16 cellular contexts compared by ENCODE assay signal in the genomic region with DNA sequence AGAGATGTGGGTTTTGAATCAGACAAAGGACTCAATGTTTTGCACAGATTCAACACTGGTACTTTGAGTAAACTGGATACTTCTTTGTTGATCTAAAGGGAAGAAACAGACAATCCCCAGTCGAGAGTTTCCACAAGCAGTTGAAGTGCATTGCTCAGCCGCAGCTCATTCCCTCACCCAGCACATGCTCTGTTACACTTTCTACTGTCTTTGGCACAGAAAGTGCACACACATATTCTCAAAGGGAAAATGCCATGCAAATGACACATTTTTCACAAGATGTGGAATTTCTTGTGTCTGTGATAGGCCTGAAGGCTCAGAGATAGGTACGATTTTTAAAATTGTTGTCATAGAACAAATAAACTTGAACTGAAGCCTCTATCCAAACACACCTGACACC.
DNase-seq lines count a peak whose midpoint lies in the region; ATAC-seq and TF ChIP-seq lines count a peak whose summit lies in the region.
"Had no signal": no experiment of that assay in that cellular context is flagged by ENCODE, and none has a peak within 500 bp of the region (broad histone marks: within the 10 kb centered on the region; RNA-seq: fewer than 3 reads in every experiment).

No MANE protein-coding gene starts in this region.

- no peak overlapping the region for H3K4me3 Mint-ChIP-seq in activated naive CD8-positive, alpha-beta T cell
- no peak overlapping the region for H3K4me3 Mint-ChIP-seq in activated naive CD8-positive, alpha-beta T cell treated with anti-CD3 and anti-CD28 coated beads, Interleukin-2, amount 50 U/mL, for 24 hours
- H3K4me3 Mint-ChIP-seq: H9; stimulated activated naive B cell treated with anti-CD40 and anti-IgM and Interleukin-4, amounts not matched to agents 10 μg/mL and 1 μg/mL and 100 μg/mL, for 72 hours; T-helper 2 cell treated with Interferon-gamma antibody and Interleukin-4, amounts not matched to agents 5 μg/mL and 100 μg/mL, for 36 hours had no signal

- peaks cover 8% of the 10 kb centered on the region for H3K9me3 Mint-ChIP-seq in activated naive CD8-positive, alpha-beta T cell (ENCODE audit: low read depth)
- no peaks in the 10 kb centered on the region for H3K9me3 Mint-ChIP-seq in activated naive CD8-positive, alpha-beta T cell treated with anti-CD3 and anti-CD28 coated beads, Interleukin-2, amount 50 U/mL, for 24 hours
- H3K9me3 Mint-ChIP-seq: activated T-cell treated with anti-CD3 and anti-CD28 coated beads, Interleukin-2, amount 50 U/mL, for 4 hours had no signal

- TF ChIP-seq POLR2A in body of pancreas (IDR thresholded peaks at IDR 0.05), result no peak

- no peak for ATAC-seq in activated naive CD8-positive, alpha-beta T cell treated with anti-CD3 and anti-CD28 coated beads, Interleukin-2, amount 50 U/mL, for 24 hours
- ATAC-seq in upper lobe of right lung (peak; percentile 59), GM18517 (IDR thresholded peaks at IDR 0.05; ENCODE audit: unreplicated experiment) (no peak), body of pancreas (no peak)
- ATAC-seq: activated T-cell treated with anti-CD3 and anti-CD28 coated beads, Interleukin-2, amount 50 U/mL, for 4 hours; stimulated activated naive B cell treated with anti-CD40 and anti-IgM and Interleukin-4, amounts not matched to agents 10 μg/mL and 1 μg/mL and 100 μg/mL, for 72 hours had no signal

- no peaks in the 10 kb centered on the region for H3K9me3 ChIP-seq in upper lobe of right lung
- H3K9me3 ChIP-seq in body of pancreas, result no peaks in the 10 kb centered on the region
- H3K9me3 ChIP-seq: vagina had no signal

- no peak overlapping the region for H3K4me3 ChIP-seq in upper lobe of right lung
- H3K4me3 ChIP-seq in body of pancreas, result no peak overlapping the region
- H3K4me3 ChIP-seq: vagina had no signal

- peaks cover 7% of the 10 kb centered on the region for H3K36me3 Mint-ChIP-seq in activated naive CD8-positive, alpha-beta T cell
- no peaks in the 10 kb centered on the region for H3K36me3 Mint-ChIP-seq in activated naive CD8-positive, alpha-beta T cell treated with anti-CD3 and anti-CD28 coated beads, Interleukin-2, amount 50 U/mL, for 24 hours (ENCODE audit: low read depth)

- no peaks in the 10 kb centered on the region for H3K27me3 Mint-ChIP-seq in activated naive CD8-positive, alpha-beta T cell
- H3K27me3 Mint-ChIP-seq in activated naive CD8-positive, alpha-beta T cell treated with anti-CD3 and anti-CD28 coated beads, Interleukin-2, amount 50 U/mL, for 24 hours, result no peaks in the 10 kb centered on the region
- H3K27me3 Mint-ChIP-seq: stimulated activated naive B cell treated with anti-CD40 and anti-IgM and Interleukin-4, amounts not matched to agents 10 μg/mL and 1 μg/mL and 100 μg/mL, for 72 hours had no signal

- intact Hi-C loops in upper lobe of right lung (cut with DNase I) (no loop called here), body of pancreas (cut with DNase I) (no loop called here)

- peak overlapping the region; percentile 80 for H3K27ac ChIP-seq in upper lobe of right lung
- H3K27ac ChIP-seq in body of pancreas, result no peak overlapping the region

- H3K27ac Mint-ChIP-seq in activated naive CD8-positive, alpha-beta T cell, result peak overlapping the region; percentile 50
- H3K27ac Mint-ChIP-seq in activated naive CD8-positive, alpha-beta T cell treated with anti-CD3 and anti-CD28 coated beads, Interleukin-2, amount 50 U/mL, for 24 hours, result no peak overlapping the region
- H3K27ac Mint-ChIP-seq: H9; stimulated activated naive B cell treated with anti-CD40 and anti-IgM and Interleukin-4, amounts not matched to agents 10 μg/mL and 1 μg/mL and 100 μg/mL, for 72 hours had no signal

- WGBS in body of pancreas, 2 donors, result 72 to 87% methylated on average over 3 of the region's 3 CpGs

- TF ChIP-seq CTCF in upper lobe of right lung (IDR thresholded peaks at IDR 0.05), result no peak
- no peak for TF ChIP-seq CTCF in body of pancreas (IDR thresholded peaks at IDR 0.05)

- DNase-seq in activated naive CD8-positive, alpha-beta T cell treated with anti-CD3 and anti-CD28 coated beads, Interleukin-2, amount 50 U/mL, for 24 hours, result no peak
- DNase-seq in RPMI7951 (ENCODE audit: low read depth), result peak; percentile 33
- peak; percentile 40 for DNase-seq in foreskin melanocyte
- no peak for DNase-seq in upper lobe of right lung
- DNase-seq in NCI-H2029 (lab: John Stamatoyannopoulos, UW), result no peak
- DNase-seq in body of pancreas, result no peak
- DNase-seq: activated T-cell treated with anti-CD3 and anti-CD28 coated beads, Interleukin-2, amount 50 U/mL, for 4 hours; anterior cingulate cortex; H9; NCI-H1092; NCI-H446 treated with DMSO at 0.1 percent for 48 hours; stimulated activated naive B cell treated with anti-CD40 and anti-IgM and Interleukin-4, amounts not matched to agents 10 μg/mL and 1 μg/mL and 100 μg/mL, for 72 hours had no signal

- H3K4me1 ChIP-seq in upper lobe of right lung (peaks cover 16% of the 10 kb centered on the region), body of pancreas (peaks cover 13% of the 10 kb centered on the region)

- H3K27me3 ChIP-seq in upper lobe of right lung (no peaks in the 10 kb centered on the region), body of pancreas (no peaks in the 10 kb centered on the region)
- H3K27me3 ChIP-seq: vagina had no signal

- H3K36me3 ChIP-seq in upper lobe of right lung (no peaks in the 10 kb centered on the region), body of pancreas (replicated peaks in 1 of 2; ENCODE audit: insufficient read depth in 1 of 2, low read depth in 2 of 2) (no peaks in the 10 kb centered on the region)
- H3K36me3 ChIP-seq: vagina had no signal

- H3K4me1 Mint-ChIP-seq in activated naive CD8-positive, alpha-beta T cell (ENCODE audit: low read depth), result peaks cover 19% of the 10 kb centered on the region
- peaks cover 21% of the 10 kb centered on the region for H3K4me1 Mint-ChIP-seq in activated naive CD8-positive, alpha-beta T cell treated with anti-CD3 and anti-CD28 coated beads, Interleukin-2, amount 50 U/mL, for 24 hours

Comparison
In these comparisons a context has a peak if more than half of its experiments do, and no peak if none do; other contexts are left out.
1. DNase-seq: peak in RPMI7951 (single experiment) and foreskin melanocyte (single experiment); none in activated naive CD8-positive, alpha-beta T cell treated with anti-CD3 and anti-CD28 coated beads, Interleukin-2, amount 50 U/mL, for 24 hours (single experiment), upper lobe of right lung (single experiment), NCI-H2029 (single experiment) and body of pancreas (0 of 4).